Comparison of ENCODE assay signal across 1 cellular context in the genomic region with DNA sequence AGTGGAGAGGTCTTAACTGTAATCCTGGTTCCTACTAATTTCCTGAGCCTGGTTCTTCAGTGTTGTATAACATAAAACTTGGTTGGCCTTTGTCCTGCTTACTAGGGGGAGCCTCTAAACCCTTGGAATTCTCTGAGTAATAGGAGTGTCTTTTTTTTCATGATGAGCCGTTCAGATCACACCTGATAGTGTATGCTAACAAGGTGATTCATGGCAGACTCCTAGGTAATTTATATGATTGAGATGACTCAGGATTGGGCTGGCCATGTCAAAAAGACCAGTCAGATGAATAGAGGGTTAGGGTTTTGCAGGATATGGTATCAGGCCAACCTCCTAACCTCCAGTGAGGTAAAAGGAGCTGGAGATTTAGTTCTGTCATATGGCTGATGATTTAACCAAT.
TF ChIP-seq lines count a peak whose summit lies in the region.

No MANE protein-coding gene starts in this region.

TF ChIP-seq in IMR-90, 13 proteins besides CTCF, POLR2A, EP300 and RAD21 (continued from another document):
- TF ChIP-seq, protein P1, sequence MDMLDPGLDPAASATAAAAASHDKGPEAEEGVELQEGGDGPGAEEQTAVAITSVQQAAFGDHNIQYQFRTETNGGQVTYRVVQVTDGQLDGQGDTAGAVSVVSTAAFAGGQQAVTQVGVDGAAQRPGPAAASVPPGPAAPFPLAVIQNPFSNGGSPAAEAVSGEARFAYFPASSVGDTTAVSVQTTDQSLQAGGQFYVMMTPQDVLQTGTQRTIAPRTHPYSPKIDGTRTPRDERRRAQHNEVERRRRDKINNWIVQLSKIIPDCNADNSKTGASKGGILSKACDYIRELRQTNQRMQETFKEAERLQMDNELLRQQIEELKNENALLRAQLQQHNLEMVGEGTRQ (IDR thresholded peaks at IDR 0.05; ENCODE audit: low read depth, low read length) = no peak
- TF ChIP-seq CHD1 (IDR thresholded peaks at IDR 0.05; ENCODE audit: low read depth, low read length) (no peak), MAFK (IDR thresholded peaks at IDR 0.05; ENCODE audit: low read depth, low read length) (no peak), CEBPB (IDR thresholded peaks at IDR 0.05; ENCODE audit: low read depth, low read length) (no peak), RFX5 (IDR thresholded peaks at IDR 0.05; ENCODE audit: low read depth, low read length) (no peak), SMC3 (IDR thresholded peaks at IDR 0.05; ENCODE audit: low read depth, low read length) (no peak), MAZ (IDR thresholded peaks at IDR 0.05; ENCODE audit: borderline replicate concordance, low read depth, low read length) (no peak)
